ENCODE assay signal across 8 cellular contexts in the genomic region with DNA sequence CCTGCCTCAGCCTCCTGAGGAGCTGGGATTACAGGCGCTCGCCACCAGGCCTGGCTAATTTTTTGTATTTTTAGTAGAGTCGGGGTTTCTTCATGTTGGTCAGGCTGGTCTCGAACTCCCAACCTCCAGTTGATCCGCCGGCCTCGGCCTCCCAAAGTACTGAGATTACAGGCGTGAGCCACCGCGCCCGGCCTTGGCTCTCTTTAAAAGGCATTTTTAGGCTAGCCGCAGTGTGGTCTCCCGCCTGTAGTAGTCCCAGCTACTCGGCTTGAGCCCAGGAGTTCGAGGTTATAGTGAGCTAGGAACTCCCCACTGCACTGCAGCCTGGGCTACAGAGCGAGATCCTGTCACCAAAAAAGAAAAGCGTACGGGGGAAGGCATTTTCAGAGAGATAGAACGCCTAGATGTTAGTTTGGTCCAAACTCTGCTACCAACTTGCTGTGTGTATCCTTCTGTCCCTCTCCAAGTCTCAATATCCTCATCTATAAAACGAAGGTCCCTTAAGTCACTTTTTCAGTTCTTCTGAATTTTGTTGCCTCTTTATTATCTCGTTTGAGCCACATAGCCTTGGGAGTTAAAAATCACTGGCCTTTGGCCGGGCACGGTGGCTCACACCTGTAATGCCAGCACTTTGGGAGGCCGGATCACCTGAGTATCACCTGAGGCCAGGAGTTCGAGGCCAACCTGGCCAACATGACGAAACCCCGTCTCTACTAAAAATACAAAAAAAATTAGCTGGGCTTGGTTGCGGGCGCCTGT. TPM values are rescaled to one million over a fixed set of nuclear protein-coding genes. Genes with fewer than 3 reads are reported as not detected.
DNase-seq lines count a peak whose midpoint lies in the region; ATAC-seq and TF ChIP-seq lines count a peak whose summit lies in the region.

No MANE protein-coding gene starts in this region.

- peak; percentile 58 for DNase-seq in NAMALWA (ENCODE audit: low spot score)
- DNase-seq in activated T-helper 2 cell treated with anti-CD3 and anti-CD28 coated beads, Interferon-gamma antibody, Interleukin-2, Interleukin-4, amounts not matched to agents 10 μg/mL and 5 μg/mL and 100 μg/mL, durations not matched to agents 14 hours and 24 hours and 36 hours (ENCODE audit: low spot score) = no peak
- DNase-seq in left cardiac atrium = peak; percentile 33
- DNase-seq in sciatic nerve (ENCODE audit: low spot score) = no peak
- DNase-seq in NCI-H2029 treated with DMSO at 0.1 percent for 48 hours (lab: John Stamatoyannopoulos, UW) = no peak
- no peak for DNase-seq in AG08396 (ENCODE audit: low spot score)

- no peaks in the 10 kb centered on the region for H3K27me3 Mint-ChIP-seq in activated T-helper 2 cell treated with anti-CD3 and anti-CD28 coated beads, Interferon-gamma antibody, Interleukin-2, Interleukin-4, amounts not matched to agents 10 μg/mL and 5 μg/mL and 100 μg/mL, durations not matched to agents 14 hours and 24 hours and 36 hours (ENCODE audit: low read depth)

- intact Hi-C loops in activated T-helper 2 cell treated with anti-CD3 and anti-CD28 coated beads, Interferon-gamma antibody, Interleukin-2, Interleukin-4, amounts not matched to agents 10 μg/mL and 5 μg/mL and 100 μg/mL, durations not matched to agents 14 hours and 24 hours and 36 hours (cut with micrococcal nuclease) = loop anchor here (2.0 kb wide), 1 partner anchor 71 kb away; the partner anchor contains the start of gene SESN2
- intact Hi-C loops in left cardiac atrium (cut with DNase I) (loop anchor here in 1 of 2 donors (5.0 kb wide), 1 partner anchor 82 kb away; no protein-coding TSS in a partner anchor), sciatic nerve (cut with DNase I) (no loop called here)

- peaks cover 28% of the 10 kb centered on the region for H3K4me1 Mint-ChIP-seq in activated T-helper 2 cell treated with anti-CD3 and anti-CD28 coated beads, Interferon-gamma antibody, Interleukin-2, Interleukin-4, amounts not matched to agents 10 μg/mL and 5 μg/mL and 100 μg/mL, durations not matched to agents 14 hours and 24 hours and 36 hours (ENCODE audit: low read depth)

- H3K36me3 Mint-ChIP-seq in activated T-helper 2 cell treated with anti-CD3 and anti-CD28 coated beads, Interferon-gamma antibody, Interleukin-2, Interleukin-4, amounts not matched to agents 10 μg/mL and 5 μg/mL and 100 μg/mL, durations not matched to agents 14 hours and 24 hours and 36 hours (ENCODE audit: low read depth) = peaks cover 42% of the 10 kb centered on the region

- TF ChIP-seq CTCF in GM12872 (IDR thresholded peaks at IDR 0.05; ENCODE audit: insufficient read depth, low read depth, low read length) = 0 out of 3 replicates have a peak, but pooled peaks have one; percentile 5

- ATAC-seq in left cardiac atrium = peak; percentile 31 to 52
- peak; percentile 33 for ATAC-seq in sciatic nerve
- ATAC-seq in HG03378 (IDR thresholded peaks at IDR 0.05; ENCODE audit: unreplicated experiment) = no peak

- peak overlapping the region; percentile 97 for H3K27ac Mint-ChIP-seq in activated T-helper 2 cell treated with anti-CD3 and anti-CD28 coated beads, Interferon-gamma antibody, Interleukin-2, Interleukin-4, amounts not matched to agents 10 μg/mL and 5 μg/mL and 100 μg/mL, durations not matched to agents 14 hours and 24 hours and 36 hours

- H3K9me3 Mint-ChIP-seq in activated T-helper 2 cell treated with anti-CD3 and anti-CD28 coated beads, Interferon-gamma antibody, Interleukin-2, Interleukin-4, amounts not matched to agents 10 μg/mL and 5 μg/mL and 100 μg/mL, durations not matched to agents 14 hours and 24 hours and 36 hours = no peaks in the 10 kb centered on the region

- H3K4me3 Mint-ChIP-seq in activated T-helper 2 cell treated with anti-CD3 and anti-CD28 coated beads, Interferon-gamma antibody, Interleukin-2, Interleukin-4, amounts not matched to agents 10 μg/mL and 5 μg/mL and 100 μg/mL, durations not matched to agents 14 hours and 24 hours and 36 hours (ENCODE audit: low read depth) = peak overlapping the region; percentile 93

RNA-seq across cellular contexts. Expression of gene MED18, which starts 0.7 kb away (rescaled TPM):
- total RNA-seq in activated T-helper 2 cell treated with anti-CD3 and anti-CD28 coated beads, Interferon-gamma antibody, Interleukin-2, Interleukin-4, amounts not matched to agents 10 μg/mL and 5 μg/mL and 100 μg/mL, durations not matched to agents 14 hours and 24 hours and 36 hours = 18.2 and 18.5 TPM in 2 replicates
- 1 to 10 TPM; 8.1 to 9.5 TPM for total RNA-seq in left cardiac atrium
- 10.7 TPM for total RNA-seq in sciatic nerve

RNA-seq across cellular contexts. Expression of gene PHACTR4, which starts 40.0 kb away (rescaled TPM):
- 30.2 and 32.1 TPM in 2 replicates for total RNA-seq in activated T-helper 2 cell treated with anti-CD3 and anti-CD28 coated beads, Interferon-gamma antibody, Interleukin-2, Interleukin-4, amounts not matched to agents 10 μg/mL and 5 μg/mL and 100 μg/mL, durations not matched to agents 14 hours and 24 hours and 36 hours
- total RNA-seq in left cardiac atrium = 10 to 100 TPM; 20.8 to 26.2 TPM
- total RNA-seq in sciatic nerve = 36.5 TPM

Comparison
In these comparisons a context has a peak if more than half of its experiments do, and no peak if none do; other contexts are left out.
1. DNase-seq: peak in NAMALWA (single experiment) and left cardiac atrium (single experiment); none in activated T-helper 2 cell treated with anti-CD3 and anti-CD28 coated beads, Interferon-gamma antibody, Interleukin-2, Interleukin-4, amounts not matched to agents 10 μg/mL and 5 μg/mL and 100 μg/mL, durations not matched to agents 14 hours and 24 hours and 36 hours (single experiment), sciatic nerve (single experiment), NCI-H2029 treated with DMSO at 0.1 percent for 48 hours (single experiment) and AG08396 (single experiment).